In the genomic region with DNA sequence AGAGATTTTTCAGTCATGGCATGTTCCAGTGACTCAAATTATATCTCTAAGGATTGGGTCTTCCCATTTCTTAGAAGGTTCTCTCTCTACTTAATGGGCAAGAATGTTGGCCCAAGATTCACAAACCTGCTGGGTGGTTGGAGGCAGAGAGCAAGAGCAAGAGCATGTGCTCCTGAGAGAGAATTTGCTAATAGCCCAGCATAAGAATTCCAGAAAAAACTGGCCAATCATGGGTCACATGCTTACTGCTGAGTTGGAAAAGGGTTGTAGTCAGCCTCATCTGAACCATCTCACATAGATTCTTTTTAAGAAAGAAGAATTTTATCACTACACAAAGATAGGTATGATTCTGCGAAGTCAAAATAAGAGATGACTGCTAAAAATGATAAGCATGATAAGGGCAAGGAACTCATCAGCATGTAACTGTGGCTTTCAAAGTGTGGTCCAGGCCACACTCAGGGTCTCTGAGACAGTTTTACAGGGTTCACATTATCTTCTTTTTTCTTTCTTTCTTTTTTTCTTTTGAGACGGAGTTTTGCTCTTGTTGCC, we compare ENCODE assay signal across 1 cellular context.
TF ChIP-seq lines count a peak whose summit lies in the region.

No MANE protein-coding gene starts in this region.

TF ChIP-seq in H1, 55 proteins besides CTCF, POLR2A, EP300 and RAD21:
- TF ChIP-seq CREB1 (IDR thresholded peaks at IDR 0.05) (no peak), CTBP2 (IDR thresholded peaks at IDR 0.05; ENCODE audit: borderline replicate concordance, insufficient read depth, insufficient read length, low read length) (no peak), JUN (IDR thresholded peaks at IDR 0.05; ENCODE audit: low read depth, low read length) (no peak), SIX5 (IDR thresholded peaks at IDR 0.05; ENCODE audit: low read depth, low read length) (no peak), EZH2 (IDR thresholded peaks at IDR 0.05; ENCODE audit: low read depth, low read length, severe bottlenecking) (no peak), EGR1 (IDR thresholded peaks at IDR 0.05; ENCODE audit: borderline replicate concordance, low read depth, low read length) (no peak), JUND (IDR thresholded peaks at IDR 0.05; ENCODE audit: low read length) (no peak), KDM1A (IDR thresholded peaks at IDR 0.05; ENCODE audit: borderline replicate concordance, low read length) (no peak), HDAC2 (IDR thresholded peaks at IDR 0.05; ENCODE audit: borderline replicate concordance in 1 of 2, low read depth in 2 of 2, low read length in 2 of 2) (no peak), CHD2 (IDR thresholded peaks at IDR 0.05; ENCODE audit: low read length) (no peak), CBX5 (IDR thresholded peaks at IDR 0.05; ENCODE audit: low read depth, low read length) (no peak), SRF (IDR thresholded peaks at IDR 0.05; ENCODE audit: low read depth, low read length) (no peak), RBBP5 (IDR thresholded peaks at IDR 0.05; ENCODE audit: borderline replicate concordance, low read depth, low read length) (no peak)
- TF ChIP-seq, protein P1, sequence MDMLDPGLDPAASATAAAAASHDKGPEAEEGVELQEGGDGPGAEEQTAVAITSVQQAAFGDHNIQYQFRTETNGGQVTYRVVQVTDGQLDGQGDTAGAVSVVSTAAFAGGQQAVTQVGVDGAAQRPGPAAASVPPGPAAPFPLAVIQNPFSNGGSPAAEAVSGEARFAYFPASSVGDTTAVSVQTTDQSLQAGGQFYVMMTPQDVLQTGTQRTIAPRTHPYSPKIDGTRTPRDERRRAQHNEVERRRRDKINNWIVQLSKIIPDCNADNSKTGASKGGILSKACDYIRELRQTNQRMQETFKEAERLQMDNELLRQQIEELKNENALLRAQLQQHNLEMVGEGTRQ (IDR thresholded peaks at IDR 0.05; ENCODE audit: low read length): no peak
- TF ChIP-seq, protein P2, sequence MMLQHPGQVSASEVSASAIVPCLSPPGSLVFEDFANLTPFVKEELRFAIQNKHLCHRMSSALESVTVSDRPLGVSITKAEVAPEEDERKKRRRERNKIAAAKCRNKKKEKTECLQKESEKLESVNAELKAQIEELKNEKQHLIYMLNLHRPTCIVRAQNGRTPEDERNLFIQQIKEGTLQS (IDR thresholded peaks at IDR 0.05; ENCODE audit: insufficient read depth, low read depth, low read length): no peak
- TF ChIP-seq, protein P3, sequence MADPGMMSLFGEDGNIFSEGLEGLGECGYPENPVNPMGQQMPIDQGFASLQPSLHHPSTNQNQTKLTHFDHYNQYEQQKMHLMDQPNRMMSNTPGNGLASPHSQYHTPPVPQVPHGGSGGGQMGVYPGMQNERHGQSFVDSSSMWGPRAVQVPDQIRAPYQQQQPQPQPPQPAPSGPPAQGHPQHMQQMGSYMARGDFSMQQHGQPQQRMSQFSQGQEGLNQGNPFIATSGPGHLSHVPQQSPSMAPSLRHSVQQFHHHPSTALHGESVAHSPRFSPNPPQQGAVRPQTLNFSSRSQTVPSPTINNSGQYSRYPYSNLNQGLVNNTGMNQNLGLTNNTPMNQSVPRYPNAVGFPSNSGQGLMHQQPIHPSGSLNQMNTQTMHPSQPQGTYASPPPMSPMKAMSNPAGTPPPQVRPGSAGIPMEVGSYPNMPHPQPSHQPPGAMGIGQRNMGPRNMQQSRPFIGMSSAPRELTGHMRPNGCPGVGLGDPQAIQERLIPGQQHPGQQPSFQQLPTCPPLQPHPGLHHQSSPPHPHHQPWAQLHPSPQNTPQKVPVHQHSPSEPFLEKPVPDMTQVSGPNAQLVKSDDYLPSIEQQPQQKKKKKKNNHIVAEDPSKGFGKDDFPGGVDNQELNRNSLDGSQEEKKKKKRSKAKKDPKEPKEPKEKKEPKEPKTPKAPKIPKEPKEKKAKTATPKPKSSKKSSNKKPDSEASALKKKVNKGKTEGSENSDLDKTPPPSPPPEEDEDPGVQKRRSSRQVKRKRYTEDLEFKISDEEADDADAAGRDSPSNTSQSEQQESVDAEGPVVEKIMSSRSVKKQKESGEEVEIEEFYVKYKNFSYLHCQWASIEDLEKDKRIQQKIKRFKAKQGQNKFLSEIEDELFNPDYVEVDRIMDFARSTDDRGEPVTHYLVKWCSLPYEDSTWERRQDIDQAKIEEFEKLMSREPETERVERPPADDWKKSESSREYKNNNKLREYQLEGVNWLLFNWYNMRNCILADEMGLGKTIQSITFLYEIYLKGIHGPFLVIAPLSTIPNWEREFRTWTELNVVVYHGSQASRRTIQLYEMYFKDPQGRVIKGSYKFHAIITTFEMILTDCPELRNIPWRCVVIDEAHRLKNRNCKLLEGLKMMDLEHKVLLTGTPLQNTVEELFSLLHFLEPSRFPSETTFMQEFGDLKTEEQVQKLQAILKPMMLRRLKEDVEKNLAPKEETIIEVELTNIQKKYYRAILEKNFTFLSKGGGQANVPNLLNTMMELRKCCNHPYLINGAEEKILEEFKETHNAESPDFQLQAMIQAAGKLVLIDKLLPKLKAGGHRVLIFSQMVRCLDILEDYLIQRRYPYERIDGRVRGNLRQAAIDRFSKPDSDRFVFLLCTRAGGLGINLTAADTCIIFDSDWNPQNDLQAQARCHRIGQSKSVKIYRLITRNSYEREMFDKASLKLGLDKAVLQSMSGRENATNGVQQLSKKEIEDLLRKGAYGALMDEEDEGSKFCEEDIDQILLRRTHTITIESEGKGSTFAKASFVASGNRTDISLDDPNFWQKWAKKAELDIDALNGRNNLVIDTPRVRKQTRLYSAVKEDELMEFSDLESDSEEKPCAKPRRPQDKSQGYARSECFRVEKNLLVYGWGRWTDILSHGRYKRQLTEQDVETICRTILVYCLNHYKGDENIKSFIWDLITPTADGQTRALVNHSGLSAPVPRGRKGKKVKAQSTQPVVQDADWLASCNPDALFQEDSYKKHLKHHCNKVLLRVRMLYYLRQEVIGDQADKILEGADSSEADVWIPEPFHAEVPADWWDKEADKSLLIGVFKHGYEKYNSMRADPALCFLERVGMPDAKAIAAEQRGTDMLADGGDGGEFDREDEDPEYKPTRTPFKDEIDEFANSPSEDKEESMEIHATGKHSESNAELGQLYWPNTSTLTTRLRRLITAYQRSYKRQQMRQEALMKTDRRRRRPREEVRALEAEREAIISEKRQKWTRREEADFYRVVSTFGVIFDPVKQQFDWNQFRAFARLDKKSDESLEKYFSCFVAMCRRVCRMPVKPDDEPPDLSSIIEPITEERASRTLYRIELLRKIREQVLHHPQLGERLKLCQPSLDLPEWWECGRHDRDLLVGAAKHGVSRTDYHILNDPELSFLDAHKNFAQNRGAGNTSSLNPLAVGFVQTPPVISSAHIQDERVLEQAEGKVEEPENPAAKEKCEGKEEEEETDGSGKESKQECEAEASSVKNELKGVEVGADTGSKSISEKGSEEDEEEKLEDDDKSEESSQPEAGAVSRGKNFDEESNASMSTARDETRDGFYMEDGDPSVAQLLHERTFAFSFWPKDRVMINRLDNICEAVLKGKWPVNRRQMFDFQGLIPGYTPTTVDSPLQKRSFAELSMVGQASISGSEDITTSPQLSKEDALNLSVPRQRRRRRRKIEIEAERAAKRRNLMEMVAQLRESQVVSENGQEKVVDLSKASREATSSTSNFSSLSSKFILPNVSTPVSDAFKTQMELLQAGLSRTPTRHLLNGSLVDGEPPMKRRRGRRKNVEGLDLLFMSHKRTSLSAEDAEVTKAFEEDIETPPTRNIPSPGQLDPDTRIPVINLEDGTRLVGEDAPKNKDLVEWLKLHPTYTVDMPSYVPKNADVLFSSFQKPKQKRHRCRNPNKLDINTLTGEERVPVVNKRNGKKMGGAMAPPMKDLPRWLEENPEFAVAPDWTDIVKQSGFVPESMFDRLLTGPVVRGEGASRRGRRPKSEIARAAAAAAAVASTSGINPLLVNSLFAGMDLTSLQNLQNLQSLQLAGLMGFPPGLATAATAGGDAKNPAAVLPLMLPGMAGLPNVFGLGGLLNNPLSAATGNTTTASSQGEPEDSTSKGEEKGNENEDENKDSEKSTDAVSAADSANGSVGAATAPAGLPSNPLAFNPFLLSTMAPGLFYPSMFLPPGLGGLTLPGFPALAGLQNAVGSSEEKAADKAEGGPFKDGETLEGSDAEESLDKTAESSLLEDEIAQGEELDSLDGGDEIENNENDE (IDR thresholded peaks at IDR 0.05; ENCODE audit: insufficient replicate concordance, low read length): no peak
- TF ChIP-seq, protein P4, sequence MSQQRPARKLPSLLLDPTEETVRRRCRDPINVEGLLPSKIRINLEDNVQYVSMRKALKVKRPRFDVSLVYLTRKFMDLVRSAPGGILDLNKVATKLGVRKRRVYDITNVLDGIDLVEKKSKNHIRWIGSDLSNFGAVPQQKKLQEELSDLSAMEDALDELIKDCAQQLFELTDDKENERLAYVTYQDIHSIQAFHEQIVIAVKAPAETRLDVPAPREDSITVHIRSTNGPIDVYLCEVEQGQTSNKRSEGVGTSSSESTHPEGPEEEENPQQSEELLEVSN (IDR thresholded peaks at IDR 0.05): no peak
